Comparison of ENCODE assay signal across 2 cellular contexts in the genomic region with DNA sequence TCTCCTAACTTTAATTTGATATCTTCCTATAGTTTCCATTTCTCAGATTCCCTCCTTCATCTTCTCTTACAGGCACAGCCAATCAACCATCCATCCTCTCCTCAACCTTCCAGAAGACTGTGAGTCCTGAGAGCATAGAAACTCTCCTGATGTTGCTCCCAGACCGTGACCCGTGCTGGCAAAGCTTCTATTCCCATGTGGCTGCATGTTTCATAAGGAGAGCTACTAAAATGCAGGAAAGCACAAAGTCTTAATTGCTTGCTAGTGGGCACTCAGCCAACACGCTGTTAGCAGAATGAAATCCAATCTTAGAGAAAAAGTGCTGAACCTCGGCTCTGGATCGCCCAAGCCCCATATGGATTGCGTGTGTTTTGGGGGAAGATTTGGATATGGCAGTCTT.
TF ChIP-seq lines count a peak whose summit lies in the region.

No MANE protein-coding gene starts in this region.

TF ChIP-seq in GM23338, 12 proteins besides CTCF, POLR2A, EP300 and RAD21 (continued from another document):
- TF ChIP-seq ETS1 (IDR thresholded peaks at IDR 0.05) (no peak), NANOG (IDR thresholded peaks at IDR 0.05; ENCODE audit: borderline replicate concordance) (no peak), ZNF331 (CRISPR knock-in tag; IDR thresholded peaks at IDR 0.05; ENCODE audit: low read depth) (no peak)
- TF ChIP-seq, protein P1, sequence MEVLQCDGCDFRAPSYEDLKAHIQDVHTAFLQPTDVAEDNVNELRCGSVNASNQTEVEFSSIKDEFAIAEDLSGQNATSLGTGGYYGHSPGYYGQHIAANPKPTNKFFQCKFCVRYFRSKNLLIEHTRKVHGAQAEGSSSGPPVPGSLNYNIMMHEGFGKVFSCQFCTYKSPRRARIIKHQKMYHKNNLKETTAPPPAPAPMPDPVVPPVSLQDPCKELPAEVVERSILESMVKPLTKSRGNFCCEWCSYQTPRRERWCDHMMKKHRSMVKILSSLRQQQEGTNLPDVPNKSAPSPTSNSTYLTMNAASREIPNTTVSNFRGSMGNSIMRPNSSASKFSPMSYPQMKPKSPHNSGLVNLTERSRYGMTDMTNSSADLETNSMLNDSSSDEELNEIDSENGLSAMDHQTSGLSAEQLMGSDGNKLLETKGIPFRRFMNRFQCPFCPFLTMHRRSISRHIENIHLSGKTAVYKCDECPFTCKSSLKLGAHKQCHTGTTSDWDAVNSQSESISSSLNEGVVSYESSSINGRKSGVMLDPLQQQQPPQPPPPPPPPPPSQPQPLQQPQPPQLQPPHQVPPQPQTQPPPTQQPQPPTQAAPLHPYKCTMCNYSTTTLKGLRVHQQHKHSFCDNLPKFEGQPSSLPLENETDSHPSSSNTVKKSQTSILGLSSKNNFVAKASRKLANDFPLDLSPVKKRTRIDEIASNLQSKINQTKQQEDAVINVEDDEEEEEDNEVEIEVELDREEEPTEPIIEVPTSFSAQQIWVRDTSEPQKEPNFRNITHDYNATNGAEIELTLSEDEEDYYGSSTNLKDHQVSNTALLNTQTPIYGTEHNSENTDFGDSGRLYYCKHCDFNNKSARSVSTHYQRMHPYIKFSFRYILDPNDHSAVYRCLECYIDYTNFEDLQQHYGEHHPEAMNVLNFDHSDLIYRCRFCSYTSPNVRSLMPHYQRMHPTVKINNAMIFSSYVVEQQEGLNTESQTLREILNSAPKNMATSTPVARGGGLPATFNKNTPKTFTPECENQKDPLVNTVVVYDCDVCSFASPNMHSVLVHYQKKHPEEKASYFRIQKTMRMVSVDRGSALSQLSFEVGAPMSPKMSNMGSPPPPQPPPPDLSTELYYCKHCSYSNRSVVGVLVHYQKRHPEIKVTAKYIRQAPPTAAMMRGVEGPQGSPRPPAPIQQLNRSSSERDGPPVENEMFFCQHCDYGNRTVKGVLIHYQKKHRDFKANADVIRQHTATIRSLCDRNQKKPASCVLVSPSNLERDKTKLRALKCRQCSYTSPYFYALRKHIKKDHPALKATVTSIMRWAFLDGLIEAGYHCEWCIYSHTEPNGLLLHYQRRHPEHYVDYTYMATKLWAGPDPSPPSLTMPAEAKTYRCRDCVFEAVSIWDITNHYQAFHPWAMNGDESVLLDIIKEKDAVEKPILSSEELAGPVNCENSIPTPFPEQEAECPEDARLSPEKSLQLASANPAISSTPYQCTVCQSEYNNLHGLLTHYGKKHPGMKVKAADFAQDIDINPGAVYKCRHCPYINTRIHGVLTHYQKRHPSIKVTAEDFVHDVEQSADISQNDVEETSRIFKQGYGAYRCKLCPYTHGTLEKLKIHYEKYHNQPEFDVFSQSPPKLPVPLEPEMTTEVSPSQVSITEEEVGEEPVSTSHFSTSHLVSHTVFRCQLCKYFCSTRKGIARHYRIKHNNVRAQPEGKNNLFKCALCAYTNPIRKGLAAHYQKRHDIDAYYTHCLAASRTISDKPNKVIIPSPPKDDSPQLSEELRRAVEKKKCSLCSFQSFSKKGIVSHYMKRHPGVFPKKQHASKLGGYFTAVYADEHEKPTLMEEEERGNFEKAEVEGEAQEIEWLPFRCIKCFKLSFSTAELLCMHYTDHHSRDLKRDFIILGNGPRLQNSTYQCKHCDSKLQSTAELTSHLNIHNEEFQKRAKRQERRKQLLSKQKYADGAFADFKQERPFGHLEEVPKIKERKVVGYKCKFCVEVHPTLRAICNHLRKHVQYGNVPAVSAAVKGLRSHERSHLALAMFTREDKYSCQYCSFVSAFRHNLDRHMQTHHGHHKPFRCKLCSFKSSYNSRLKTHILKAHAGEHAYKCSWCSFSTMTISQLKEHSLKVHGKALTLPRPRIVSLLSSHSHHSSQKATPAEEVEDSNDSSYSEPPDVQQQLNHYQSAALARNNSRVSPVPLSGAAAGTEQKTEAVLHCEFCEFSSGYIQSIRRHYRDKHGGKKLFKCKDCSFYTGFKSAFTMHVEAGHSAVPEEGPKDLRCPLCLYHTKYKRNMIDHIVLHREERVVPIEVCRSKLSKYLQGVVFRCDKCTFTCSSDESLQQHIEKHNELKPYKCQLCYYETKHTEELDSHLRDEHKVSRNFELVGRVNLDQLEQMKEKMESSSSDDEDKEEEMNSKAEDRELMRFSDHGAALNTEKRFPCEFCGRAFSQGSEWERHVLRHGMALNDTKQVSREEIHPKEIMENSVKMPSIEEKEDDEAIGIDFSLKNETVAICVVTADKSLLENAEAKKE (CRISPR knock-in tag; IDR thresholded peaks at IDR 0.05): no peak

TF ChIP-seq in H1, 55 proteins besides CTCF, POLR2A, EP300 and RAD21 (continued from another document):
- TF ChIP-seq HDAC2 (IDR thresholded peaks at IDR 0.05; ENCODE audit: borderline replicate concordance in 1 of 2, low read depth in 2 of 2, low read length in 2 of 2) (no peak), ATF2 (IDR thresholded peaks at IDR 0.05; ENCODE audit: low read length) (no peak), JUND (IDR thresholded peaks at IDR 0.05; ENCODE audit: low read length) (no peak), CBX5 (IDR thresholded peaks at IDR 0.05; ENCODE audit: low read depth, low read length) (no peak), TAF7 (optimal IDR thresholded peaks at IDR 0.05; ENCODE audit: borderline replicate concordance, low read depth, low read length) (no peak), KDM4A (IDR thresholded peaks at IDR 0.05; ENCODE audit: low read depth, low read length, severe bottlenecking) (no peak), BRCA1 (IDR thresholded peaks at IDR 0.05; ENCODE audit: low read depth, low read length) (no peak), KDM5A (IDR thresholded peaks at IDR 0.05; ENCODE audit: low read length) (no peak), POU5F1 (IDR thresholded peaks at IDR 0.05; ENCODE audit: low read depth, low read length) (no peak), CHD2 (IDR thresholded peaks at IDR 0.05; ENCODE audit: low read length) (no peak)
